1 cellular context compared by ENCODE assay signal in genomic region chr22:50202130-50202671, GRCh38.
TF ChIP-seq lines count a peak whose summit lies in the region.

No MANE protein-coding gene starts in this region.

TF ChIP-seq in HepG2, 621 proteins besides CTCF, POLR2A, EP300 and RAD21 (continues in another document):
- TF ChIP-seq KDM1A (CRISPR knock-in tag; IDR thresholded peaks at IDR 0.05) (no peak), ZNF274 (CRISPR knock-in tag; IDR thresholded peaks at IDR 0.05) (no peak), HDAC1 (CRISPR knock-in tag; IDR thresholded peaks at IDR 0.05) (peak; percentile 53; the same call in 1 of the 2 replicates), NR2F6 (IDR thresholded peaks at IDR 0.05) (0 out of 2 replicates have a peak, but pooled peaks have one; percentile 6), NR2F6 (CRISPR knock-in tag; IDR thresholded peaks at IDR 0.05) (no peak), RELA (CRISPR knock-in tag; IDR thresholded peaks at IDR 0.05) (no peak), NKX3-1 (CRISPR knock-in tag; IDR thresholded peaks at IDR 0.05) (no peak), MEIS2 (CRISPR knock-in tag; IDR thresholded peaks at IDR 0.05) (peak; percentile 1; the same call in 1 of the 2 replicates), ZNF800 (CRISPR knock-in tag; IDR thresholded peaks at IDR 0.05) (peak; percentile 51; the same call in 1 of the 2 replicates), RBM22 (optimal IDR thresholded peaks at IDR 0.05; ENCODE audit: low read length) (no peak), ZNF891 (CRISPR knock-in tag; IDR thresholded peaks at IDR 0.05) (peak; percentile 7; the same call in 1 of the 2 replicates), ZNF747 (CRISPR knock-in tag; IDR thresholded peaks at IDR 0.05; ENCODE audit: borderline replicate concordance) (no peak), MXI1 (IDR thresholded peaks at IDR 0.05; ENCODE audit: borderline replicate concordance, low read depth, low read length) (peak; percentile 22; the same call in 1 of the 3 replicates), PCBP1 (IDR thresholded peaks at IDR 0.05; ENCODE audit: borderline replicate concordance, low read depth, low read length) (no peak), LCORL (IDR thresholded peaks at IDR 0.05) (no peak), LCORL (CRISPR knock-in tag; IDR thresholded peaks at IDR 0.05) (no peak), EEA1 (CRISPR knock-in tag; IDR thresholded peaks at IDR 0.05; ENCODE audit: borderline replicate concordance) (no peak), STAT6 (CRISPR knock-in tag; IDR thresholded peaks at IDR 0.05; ENCODE audit: borderline replicate concordance) (no peak), GATAD1 (CRISPR knock-in tag; IDR thresholded peaks at IDR 0.05) (0 out of 2 replicates have a peak, but pooled peaks have one; percentile 14), MYC (CRISPR knock-in tag; IDR thresholded peaks at IDR 0.05; ENCODE audit: borderline replicate concordance) (0 out of 2 replicates have a peak, but pooled peaks have one; percentile 9), ZFP36L2 (CRISPR knock-in tag; IDR thresholded peaks at IDR 0.05) (no peak), PAXIP1 (CRISPR knock-in tag; conservative IDR thresholded peaks at IDR 0.05) (peak; percentile 40), PHF20 (CRISPR knock-in tag; IDR thresholded peaks at IDR 0.05) (no peak), ZNF121 (CRISPR knock-in tag; IDR thresholded peaks at IDR 0.05) (no peak), CENPX (CRISPR knock-in tag; IDR thresholded peaks at IDR 0.05) (no peak), ZNF703 (CRISPR knock-in tag; IDR thresholded peaks at IDR 0.05; ENCODE audit: borderline replicate concordance) (no peak), ZXDC (CRISPR knock-in tag; IDR thresholded peaks at IDR 0.05) (no peak), ZFX (CRISPR knock-in tag; IDR thresholded peaks at IDR 0.05; ENCODE audit: low read depth) (peak; percentile 35), HDAC2 (CRISPR knock-in tag; IDR thresholded peaks at IDR 0.05) (no peak), ZNF282 (IDR thresholded peaks at IDR 0.05; ENCODE audit: partially characterized antibody) (no peak), RCOR2 (CRISPR knock-in tag; IDR thresholded peaks at IDR 0.05) (no peak), TGIF2 (CRISPR knock-in tag; IDR thresholded peaks at IDR 0.05) (0 out of 2 replicates have a peak, but pooled peaks have one; percentile 40), MTA1 (CRISPR knock-in tag; IDR thresholded peaks at IDR 0.05; ENCODE audit: borderline replicate concordance) (0 out of 2 replicates have a peak, but pooled peaks have one; percentile 58), ZNF704 (CRISPR knock-in tag; IDR thresholded peaks at IDR 0.05; ENCODE audit: borderline replicate concordance) (0 out of 2 replicates have a peak, but pooled peaks have one; percentile 17), THAP11 (CRISPR knock-in tag; IDR thresholded peaks at IDR 0.05) (0 out of 2 replicates have a peak, but pooled peaks have one; percentile 14), HNF4G (IDR thresholded peaks at IDR 0.05; ENCODE audit: borderline replicate concordance, low read depth, low read length) (peak; percentile 42; the same call in 1 of the 2 replicates), HNF4G (CRISPR knock-in tag; IDR thresholded peaks at IDR 0.05; ENCODE audit: borderline replicate concordance, low read depth) (no peak), ZNF687 (CRISPR knock-in tag; IDR thresholded peaks at IDR 0.05) (peak; percentile 60)
- TF ChIP-seq, protein P1, sequence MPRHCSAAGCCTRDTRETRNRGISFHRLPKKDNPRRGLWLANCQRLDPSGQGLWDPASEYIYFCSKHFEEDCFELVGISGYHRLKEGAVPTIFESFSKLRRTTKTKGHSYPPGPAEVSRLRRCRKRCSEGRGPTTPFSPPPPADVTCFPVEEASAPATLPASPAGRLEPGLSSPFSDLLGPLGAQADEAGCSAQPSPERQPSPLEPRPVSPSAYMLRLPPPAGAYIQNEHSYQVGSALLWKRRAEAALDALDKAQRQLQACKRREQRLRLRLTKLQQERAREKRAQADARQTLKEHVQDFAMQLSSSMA (CRISPR knock-in tag; IDR thresholded peaks at IDR 0.05): no peak
- TF ChIP-seq, protein P2, sequence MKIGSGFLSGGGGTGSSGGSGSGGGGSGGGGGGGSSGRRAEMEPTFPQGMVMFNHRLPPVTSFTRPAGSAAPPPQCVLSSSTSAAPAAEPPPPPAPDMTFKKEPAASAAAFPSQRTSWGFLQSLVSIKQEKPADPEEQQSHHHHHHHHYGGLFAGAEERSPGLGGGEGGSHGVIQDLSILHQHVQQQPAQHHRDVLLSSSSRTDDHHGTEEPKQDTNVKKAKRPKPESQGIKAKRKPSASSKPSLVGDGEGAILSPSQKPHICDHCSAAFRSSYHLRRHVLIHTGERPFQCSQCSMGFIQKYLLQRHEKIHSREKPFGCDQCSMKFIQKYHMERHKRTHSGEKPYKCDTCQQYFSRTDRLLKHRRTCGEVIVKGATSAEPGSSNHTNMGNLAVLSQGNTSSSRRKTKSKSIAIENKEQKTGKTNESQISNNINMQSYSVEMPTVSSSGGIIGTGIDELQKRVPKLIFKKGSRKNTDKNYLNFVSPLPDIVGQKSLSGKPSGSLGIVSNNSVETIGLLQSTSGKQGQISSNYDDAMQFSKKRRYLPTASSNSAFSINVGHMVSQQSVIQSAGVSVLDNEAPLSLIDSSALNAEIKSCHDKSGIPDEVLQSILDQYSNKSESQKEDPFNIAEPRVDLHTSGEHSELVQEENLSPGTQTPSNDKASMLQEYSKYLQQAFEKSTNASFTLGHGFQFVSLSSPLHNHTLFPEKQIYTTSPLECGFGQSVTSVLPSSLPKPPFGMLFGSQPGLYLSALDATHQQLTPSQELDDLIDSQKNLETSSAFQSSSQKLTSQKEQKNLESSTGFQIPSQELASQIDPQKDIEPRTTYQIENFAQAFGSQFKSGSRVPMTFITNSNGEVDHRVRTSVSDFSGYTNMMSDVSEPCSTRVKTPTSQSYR (CRISPR knock-in tag; IDR thresholded peaks at IDR 0.05; ENCODE audit: borderline replicate concordance): peak; percentile 54; the same call in 1 of the 2 replicates
- TF ChIP-seq, protein P3, sequence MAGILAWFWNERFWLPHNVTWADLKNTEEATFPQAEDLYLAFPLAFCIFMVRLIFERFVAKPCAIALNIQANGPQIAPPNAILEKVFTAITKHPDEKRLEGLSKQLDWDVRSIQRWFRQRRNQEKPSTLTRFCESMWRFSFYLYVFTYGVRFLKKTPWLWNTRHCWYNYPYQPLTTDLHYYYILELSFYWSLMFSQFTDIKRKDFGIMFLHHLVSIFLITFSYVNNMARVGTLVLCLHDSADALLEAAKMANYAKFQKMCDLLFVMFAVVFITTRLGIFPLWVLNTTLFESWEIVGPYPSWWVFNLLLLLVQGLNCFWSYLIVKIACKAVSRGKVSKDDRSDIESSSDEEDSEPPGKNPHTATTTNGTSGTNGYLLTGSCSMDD (CRISPR knock-in tag; IDR thresholded peaks at IDR 0.05): no peak
